In the genomic region with DNA sequence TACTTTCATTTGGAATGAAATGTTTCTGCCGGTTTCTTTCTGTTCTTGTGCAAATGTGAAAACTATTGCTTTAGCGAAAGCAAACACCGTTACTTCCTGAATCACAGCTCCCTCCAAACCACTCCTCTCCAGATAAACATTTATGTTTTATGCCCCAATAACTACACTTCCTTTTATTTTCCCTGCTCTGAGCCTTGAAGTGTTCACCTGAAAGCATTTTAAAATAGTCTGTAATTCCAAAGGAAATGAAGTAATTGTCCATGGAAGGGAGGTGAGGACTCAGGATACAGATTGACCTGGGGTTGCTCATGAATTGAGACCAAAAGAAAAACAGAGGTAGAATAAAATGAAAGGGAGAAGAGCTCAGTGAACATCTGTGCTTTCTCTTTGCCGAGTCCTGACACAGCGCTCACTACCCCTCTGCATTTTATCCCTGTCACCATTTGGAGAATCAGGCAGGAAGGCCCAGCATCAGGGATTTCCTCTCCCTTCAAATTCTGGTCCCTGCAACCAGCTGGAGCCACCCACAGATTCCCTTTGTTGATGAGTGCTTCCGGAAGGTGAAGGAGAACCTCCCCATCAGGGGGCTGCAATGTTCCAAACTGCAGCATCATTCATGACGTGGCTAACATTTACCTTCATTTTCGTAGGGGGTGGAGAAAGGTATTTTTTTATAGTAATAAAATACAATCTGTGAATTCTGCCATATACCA, we compare ENCODE assay signal across 8 cellular contexts.
DNase-seq lines count a peak whose midpoint lies in the region; ATAC-seq, FAIRE-seq and TF ChIP-seq lines count a peak whose summit lies in the region.

No MANE protein-coding gene starts in this region.

- peaks cover 43% of the 10 kb centered on the region for H3K4me1 Mint-ChIP-seq in activated CD8-positive, alpha-beta T cell treated with anti-CD3 and anti-CD28 coated beads for 36 hours (ENCODE audit: low read depth)

- ATAC-seq in HG02885 (IDR thresholded peaks at IDR 0.05; ENCODE audit: poor library complexity, unreplicated experiment) (peak; percentile 22), HG02970 (IDR thresholded peaks at IDR 0.05; ENCODE audit: low FRiP score, unreplicated experiment) (no peak)
- no peak for ATAC-seq in activated CD8-positive, alpha-beta T cell treated with anti-CD3 and anti-CD28 coated beads for 36 hours

- POLR2A ChIA-PET in activated CD8-positive, alpha-beta T cell treated with anti-CD3 and anti-CD28 coated beads for 36 hours (lab: Charles Lee) = no interaction called here

- no peak overlapping the region for H3K27ac Mint-ChIP-seq in activated CD8-positive, alpha-beta T cell treated with anti-CD3 and anti-CD28 coated beads for 36 hours

- TF ChIP-seq CTCF in activated CD8-positive, alpha-beta T cell treated with anti-CD3 and anti-CD28 coated beads for 36 hours (IDR thresholded peaks at IDR 0.05) = no peak

- CTCF ChIA-PET in activated CD8-positive, alpha-beta T cell treated with anti-CD3 and anti-CD28 coated beads for 36 hours (lab: Charles Lee) = no interaction called here

- peak overlapping the region; percentile 10 for H3K4me3 Mint-ChIP-seq in activated CD8-positive, alpha-beta T cell treated with anti-CD3 and anti-CD28 coated beads for 36 hours

- intact Hi-C loops in activated CD8-positive, alpha-beta T cell treated with anti-CD3 and anti-CD28 coated beads for 36 hours (cut with micrococcal nuclease) = loop anchor here (10.0 kb wide), 1 partner anchor 770 kb away; no protein-coding TSS in a partner anchor

- H3K36me3 Mint-ChIP-seq in activated CD8-positive, alpha-beta T cell treated with anti-CD3 and anti-CD28 coated beads for 36 hours (ENCODE audit: low read depth) = no peaks in the 10 kb centered on the region

- H3K27me3 Mint-ChIP-seq in activated CD8-positive, alpha-beta T cell treated with anti-CD3 and anti-CD28 coated beads for 36 hours = no peaks in the 10 kb centered on the region

- no peak for DNase-seq in activated CD8-positive, alpha-beta T cell treated with anti-CD3 and anti-CD28 coated beads for 36 hours
- DNase-seq in lung microvascular endothelial cell (ENCODE audit: low read depth in 2 of 2) (peak; percentile 40 to 73), NCI-H524 treated with DMSO at 0.1 percent for 48 hours (lab: John Stamatoyannopoulos, UW) (no peak), NOMO-1 (lab: John Stamatoyannopoulos, UW; ENCODE audit: unreplicated experiment in 2 of 2) (no peak), foreskin melanocyte (no peak)

- peak; percentile 70 for FAIRE-seq in A204.1 (lab: Jason Lieb, UNC)

- H3K9me3 Mint-ChIP-seq in activated CD8-positive, alpha-beta T cell treated with anti-CD3 and anti-CD28 coated beads for 36 hours = no peaks in the 10 kb centered on the region

Comparison
In these comparisons a context has a peak if more than half of its experiments do, and no peak if none do; other contexts are left out.
1. DNase-seq: peak in lung microvascular endothelial cell (2 of 2); none in activated CD8-positive, alpha-beta T cell treated with anti-CD3 and anti-CD28 coated beads for 36 hours (single experiment), NCI-H524 treated with DMSO at 0.1 percent for 48 hours (single experiment), NOMO-1 (0 of 2) and foreskin melanocyte (single experiment).